26 cellular contexts compared by ENCODE assay signal in genomic region chr2:229870903-229871650, GRCh38. TPM values are rescaled to one million over a fixed set of nuclear protein-coding genes. Genes with fewer than 3 reads are reported as not detected.
DNase-seq lines count a peak whose midpoint lies in the region; ATAC-seq and TF ChIP-seq lines count a peak whose summit lies in the region.
"Had no signal": no experiment of that assay in that cellular context is flagged by ENCODE, and none has a peak within 500 bp of the region (broad histone marks: within the 10 kb centered on the region; RNA-seq: fewer than 3 reads in every experiment).

No MANE protein-coding gene starts in this region.

- H4K20me1 ChIP-seq in KMS-11 (ENCODE audit: insufficient read depth): no peaks in the 10 kb centered on the region

- peaks cover 40% of the 10 kb centered on the region for H3K79me2 ChIP-seq in KMS-11 (ENCODE audit: insufficient read depth, low read depth)

- H3K4me3 Mint-ChIP-seq in CD4-positive, CD25-positive, alpha-beta regulatory T cell: no peak overlapping the region
- H3K4me3 Mint-ChIP-seq: activated B cell treated with CpG ODN at 0.5 μM for 24 hours; activated CD4-positive, alpha-beta T cell treated with anti-CD3 and anti-CD28 coated beads, Interleukin-2, amount 10 ng/mL, durations not matched to agents 7 days and 5 days; activated naive CD8-positive, alpha-beta T cell treated with anti-CD3 and anti-CD28 coated beads for 36 hours; activated T-cell treated with anti-CD3 and anti-CD28 coated beads, Interleukin-2, amount 50 U/mL, for 24 hours; H9; nephron; stimulated activated effector memory CD8-positive, alpha-beta T cell treated with anti-CD3 and anti-CD28 coated beads, Interleukin-12 subunit alpha, Interleukin-12 subunit beta, amount 100 ng/mL, for 72 hours had no signal

- H3K4me1 ChIP-seq in CD4-positive, CD25-positive, alpha-beta regulatory T cell (ENCODE audit: control insufficient read depth, insufficient read depth, low read length, poor library complexity, severe bottlenecking): peaks cover 22% of the 10 kb centered on the region
- H3K4me1 ChIP-seq in KMS-11 (ENCODE audit: low read depth, poor library complexity, severe bottlenecking): peaks cover 93% of the 10 kb centered on the region
- H3K4me1 ChIP-seq in adipocyte (ENCODE audit: control insufficient read depth, insufficient read depth, low read length): peaks cover 28% of the 10 kb centered on the region

- no peaks in the 10 kb centered on the region for H3K9me3 ChIP-seq in CD4-positive, CD25-positive, alpha-beta regulatory T cell (ENCODE audit: control insufficient read depth in 2 of 2, low read length in 2 of 2)
- H3K9me3 ChIP-seq in adipocyte (ENCODE audit: control insufficient read depth, low read length): no peaks in the 10 kb centered on the region
- H3K9me3 ChIP-seq: esophagus squamous epithelium, SJCRH30, upper lobe of left lung had no signal

- no peaks in the 10 kb centered on the region for H3K9me3 Mint-ChIP-seq in CD4-positive, CD25-positive, alpha-beta regulatory T cell
- H3K9me3 Mint-ChIP-seq: activated B cell treated with CpG ODN at 0.5 μM for 24 hours; activated CD4-positive, alpha-beta T cell treated with anti-CD3 and anti-CD28 coated beads, Interleukin-2, amount 10 ng/mL, durations not matched to agents 7 days and 5 days; activated naive CD8-positive, alpha-beta T cell treated with anti-CD3 and anti-CD28 coated beads for 36 hours; activated T-cell treated with anti-CD3 and anti-CD28 coated beads, Interleukin-2, amount 50 U/mL, for 24 hours; H9; nephron; stimulated activated effector memory CD8-positive, alpha-beta T cell treated with anti-CD3 and anti-CD28 coated beads, Interleukin-12 subunit alpha, Interleukin-12 subunit beta, amount 100 ng/mL, for 72 hours had no signal

- peak overlapping the region; percentile 91 for H3K4me2 ChIP-seq in KMS-11

- no peak overlapping the region for H3K27ac ChIP-seq in CD4-positive, CD25-positive, alpha-beta regulatory T cell (ENCODE audit: insufficient read depth, low read length, poor library complexity, severe bottlenecking)
- peak overlapping the region; percentile 78; the same call in 1 of the 2 replicates for H3K27ac ChIP-seq in KMS-11
- H3K27ac ChIP-seq: esophagus squamous epithelium, SJCRH30, upper lobe of left lung had no signal

- H3K36me3 Mint-ChIP-seq in CD4-positive, CD25-positive, alpha-beta regulatory T cell: peaks cover 48% of the 10 kb centered on the region

- H3K36me3 ChIP-seq in CD4-positive, CD25-positive, alpha-beta regulatory T cell (ENCODE audit: control insufficient read depth, insufficient read depth, low read length): peaks cover 31% of the 10 kb centered on the region
- H3K36me3 ChIP-seq in KMS-11 (ENCODE audit: insufficient read depth): no peaks in the 10 kb centered on the region
- H3K36me3 ChIP-seq in adipocyte (ENCODE audit: control insufficient read depth, insufficient read depth, low read length, severe bottlenecking): peaks cover 28% of the 10 kb centered on the region

- DNase-seq in CD4-positive, CD25-positive, alpha-beta regulatory T cell: no peak
- peak; percentile 39 for DNase-seq in adipocyte (ENCODE audit: low read depth)
- DNase-seq in foreskin melanocyte: peak; percentile 35
- DNase-seq in NCI-H1436 (lab: John Stamatoyannopoulos, UW): no peak
- no peak for DNase-seq in COLO668 (lab: John Stamatoyannopoulos, UW; ENCODE audit: unreplicated experiment)
- DNase-seq in NCI-H2171 (lab: John Stamatoyannopoulos, UW): no peak
- no peak for DNase-seq in stimulated activated naive CD8-positive, alpha-beta T cell treated with anti-CD3 and anti-CD28 coated beads, Interleukin-15, Interleukin-2, amounts not matched to agents 100 U/mL and 50 U/mL, for 24 hours
- DNase-seq: activated B cell treated with CpG ODN at 0.5 μM for 24 hours; activated CD4-positive, alpha-beta T cell treated with anti-CD3 and anti-CD28 coated beads, Interleukin-2, amount 10 ng/mL, durations not matched to agents 7 days and 5 days; activated effector memory CD4-positive, alpha-beta T cell treated with anti-CD3 and anti-CD28 coated beads, Interleukin-2, amount 50 U/mL, for 16 hours; activated naive CD8-positive, alpha-beta T cell treated with anti-CD3 and anti-CD28 coated beads for 36 hours; activated T-cell treated with anti-CD3 and anti-CD28 coated beads, Interleukin-2, amount 50 U/mL, for 24 hours; central memory CD4-positive, alpha-beta T cell; esophagus squamous epithelium; H9; hippocampal formation; left colon; NCI-H1048; NCI-H1694; RPMI8226; upper lobe of left lung had no signal

- H3K27me3 Mint-ChIP-seq in CD4-positive, CD25-positive, alpha-beta regulatory T cell: no peaks in the 10 kb centered on the region
- H3K27me3 Mint-ChIP-seq: activated B cell treated with CpG ODN at 0.5 μM for 24 hours; activated CD4-positive, alpha-beta T cell treated with anti-CD3 and anti-CD28 coated beads, Interleukin-2, amount 10 ng/mL, durations not matched to agents 7 days and 5 days; activated naive CD8-positive, alpha-beta T cell treated with anti-CD3 and anti-CD28 coated beads for 36 hours; activated T-cell treated with anti-CD3 and anti-CD28 coated beads, Interleukin-2, amount 50 U/mL, for 24 hours had no signal

- no peaks in the 10 kb centered on the region for H3K27me3 ChIP-seq in CD4-positive, CD25-positive, alpha-beta regulatory T cell (ENCODE audit: control insufficient read depth, insufficient read depth, low read length)
- H3K27me3 ChIP-seq in KMS-11 (ENCODE audit: insufficient read depth, low read depth): no peaks in the 10 kb centered on the region
- no peaks in the 10 kb centered on the region for H3K27me3 ChIP-seq in adipocyte (replicated peaks; ENCODE audit: control insufficient read depth, insufficient read depth, low read length)
- H3K27me3 ChIP-seq: esophagus squamous epithelium, SJCRH30, upper lobe of left lung had no signal

- H3K9ac ChIP-seq in KMS-11 (no peak overlapping the region), adipocyte (ENCODE audit: low read length) (no peak overlapping the region)

- ATAC-seq in CD4-positive, CD25-positive, alpha-beta regulatory T cell (ENCODE audit: low read depth in 2 of 2): no peak
- no peak for ATAC-seq in stimulated activated naive CD8-positive, alpha-beta T cell treated with anti-CD3 and anti-CD28 coated beads, Interleukin-15, Interleukin-2, amounts not matched to agents 100 U/mL and 50 U/mL, for 24 hours
- ATAC-seq: GM12878; left colon; stimulated activated effector memory CD8-positive, alpha-beta T cell treated with anti-CD3 and anti-CD28 coated beads, Interleukin-12 subunit alpha, Interleukin-12 subunit beta, amount 100 ng/mL, for 72 hours had no signal

- no peak for TF ChIP-seq CTCF in KMS-11 (conservative IDR thresholded peaks at IDR 0.05; ENCODE audit: low read depth, low read length)

- peaks cover 50 to 92% (median 66%) of the 10 kb centered on the region in 4 donors for H3K4me1 Mint-ChIP-seq in CD4-positive, CD25-positive, alpha-beta regulatory T cell

- peak overlapping the region in 2 of 3 donors; percentile 17 to 27 for H3K27ac Mint-ChIP-seq in CD4-positive, CD25-positive, alpha-beta regulatory T cell
- H3K27ac Mint-ChIP-seq: activated B cell treated with CpG ODN at 0.5 μM for 24 hours; activated naive CD8-positive, alpha-beta T cell treated with anti-CD3 and anti-CD28 coated beads for 36 hours; activated T-cell treated with anti-CD3 and anti-CD28 coated beads, Interleukin-2, amount 50 U/mL, for 24 hours; nephron; stimulated activated effector memory CD8-positive, alpha-beta T cell treated with anti-CD3 and anti-CD28 coated beads, Interleukin-12 subunit alpha, Interleukin-12 subunit beta, amount 100 ng/mL, for 72 hours had no signal

- no peak overlapping the region for H2AFZ ChIP-seq in KMS-11 (ENCODE audit: low read depth)

- no peak overlapping the region for H3K4me3 ChIP-seq in CD4-positive, CD25-positive, alpha-beta regulatory T cell (ENCODE audit: low read depth, low read length)
- no peak overlapping the region for H3K4me3 ChIP-seq in KMS-11 (IDR thresholded peaks at IDR 0.05; ENCODE audit: insufficient read depth, low read depth, low read length)
- H3K4me3 ChIP-seq in adipocyte (ENCODE audit: low read length): no peak overlapping the region
- H3K4me3 ChIP-seq: esophagus squamous epithelium, GM12878, SJCRH30, upper lobe of left lung had no signal

RNA-seq across cellular contexts. Expression of gene TRIP12, which starts 50.7 kb away (rescaled TPM):
- total RNA-seq in CD4-positive, CD25-positive, alpha-beta regulatory T cell: 216 TPM
- 10 to 100 TPM; 40.5 to 50.3 (median 44.5) TPM for polyA plus RNA-seq in CD4-positive, CD25-positive, alpha-beta regulatory T cell

RNA-seq across cellular contexts. Expression of gene FBXO36, which starts 51.2 kb away (rescaled TPM):
- total RNA-seq in CD4-positive, CD25-positive, alpha-beta regulatory T cell: 1.0 TPM
- polyA plus RNA-seq in CD4-positive, CD25-positive, alpha-beta regulatory T cell: 1 to 10 TPM in 2 of 4 donors, under 1 TPM in 2; 0.72 to 1.3 (median 0.94) TPM

Comparison
In these comparisons a context has a peak if more than half of its experiments do, and no peak if none do; other contexts are left out.
1. DNase-seq: peak in adipocyte (single experiment) and foreskin melanocyte (single experiment); none in CD4-positive, CD25-positive, alpha-beta regulatory T cell (0 of 3), NCI-H1436 (single experiment), COLO668 (single experiment), NCI-H2171 (single experiment) and stimulated activated naive CD8-positive, alpha-beta T cell treated with anti-CD3 and anti-CD28 coated beads, Interleukin-15, Interleukin-2, amounts not matched to agents 100 U/mL and 50 U/mL, for 24 hours (single experiment).